Comparison of ENCODE assay signal across 13 cellular contexts in the genomic region with DNA sequence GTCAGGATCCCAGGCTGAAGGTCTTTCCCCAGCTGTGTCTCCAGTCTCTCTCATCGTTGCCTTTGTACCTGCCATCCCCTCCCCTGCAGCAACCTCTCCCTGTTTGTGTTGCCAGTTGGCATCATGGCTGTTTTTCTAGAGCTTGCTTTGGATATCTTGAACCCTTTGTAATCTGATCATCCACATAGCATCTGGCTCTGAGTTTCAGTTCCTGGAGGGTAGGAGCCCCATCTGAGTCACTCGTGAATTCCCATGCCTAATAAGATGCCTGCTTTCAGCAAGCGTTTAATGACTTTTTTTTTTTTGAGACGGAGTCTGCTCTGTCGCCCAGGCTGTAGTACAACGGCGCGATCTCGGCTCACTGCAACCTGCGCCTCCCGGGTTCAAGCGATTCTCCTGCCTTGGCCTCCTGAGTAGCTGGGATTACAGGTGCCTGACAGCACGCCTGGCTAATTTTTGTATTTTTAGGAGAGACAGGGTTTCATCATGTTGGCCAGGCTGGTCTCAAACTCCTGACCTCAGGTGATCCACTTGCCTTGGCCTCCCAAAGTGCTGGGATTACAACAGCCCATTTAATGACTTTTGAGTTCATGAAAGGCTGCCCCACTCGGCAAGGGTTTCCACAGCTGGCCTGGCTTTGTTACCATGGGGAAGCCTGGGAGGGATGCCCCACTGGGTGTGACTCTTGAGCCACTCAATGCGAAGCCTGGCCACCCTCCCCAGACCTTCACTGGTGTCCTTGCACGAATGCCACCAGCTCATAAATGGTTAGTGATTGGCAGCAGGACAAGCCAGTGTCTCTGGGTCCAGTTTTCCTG. TPM values are rescaled to one million over a fixed set of nuclear protein-coding genes. Genes with fewer than 3 reads are reported as not detected.
A peak's percentile ranks its signal among the peaks of the same experiment; 100 is the strongest.
DNase-seq lines count a peak whose midpoint lies in the region; ATAC-seq and TF ChIP-seq lines count a peak whose summit lies in the region.
"Had no signal": no experiment of that assay in that cellular context is flagged by ENCODE, and none has a peak within 500 bp of the region (broad histone marks: within the 10 kb centered on the region; RNA-seq: fewer than 3 reads in every experiment).

No MANE protein-coding gene starts in this region.

- CTCF ChIA-PET in SK-N-SH (lab: Yijun Ruan, JAX), result interaction anchor here (0.9 to 2.3 kb wide), 5 partner anchors 10 to 151 kb away, joined by 3 to 10 read pairs (median 3); no protein-coding TSS in a partner anchor

- intact Hi-C loops in right cardiac atrium (cut with DNase I), result no loop called here

- no peak for TF ChIP-seq RAD21 in SK-N-SH (IDR thresholded peaks at IDR 0.05; ENCODE audit: low read length)

- H2AFZ ChIP-seq in SK-N-SH (ENCODE audit: low read depth), result no peak overlapping the region

- ATAC-seq in right cardiac atrium (peak; percentile 51 to 60), GM19395 (IDR thresholded peaks at IDR 0.05; ENCODE audit: unreplicated experiment) (no peak)
- no peak for ATAC-seq in activated CD4-positive, CD25-positive, alpha-beta regulatory T cell treated with anti-CD3 and anti-CD28 coated beads, Interleukin-2, amount 50 U/mL, for 24 hours
- ATAC-seq: activated CD4-positive, alpha-beta T cell treated with anti-CD3 and anti-CD28 coated beads for 36 hours; gastroesophageal sphincter; K562 had no signal

- DNase-seq in HFF-Myc (ENCODE audit: extremely low read depth, low read depth), result peak; percentile 39
- DNase-seq in SK-N-SH, result no peak
- DNase-seq in right cardiac atrium, result no peak
- DNase-seq in nucleus accumbens (lab: John Stamatoyannopoulos, UW), result no peak
- no peak for DNase-seq in Kasumi-1 (lab: John Stamatoyannopoulos, UW)
- DNase-seq: activated CD4-positive, alpha-beta T cell treated with anti-CD3 and anti-CD28 coated beads for 36 hours; CD4-positive, alpha-beta memory T cell; left cardiac atrium had no signal

- no peaks in the 10 kb centered on the region for H3F3A ChIP-seq in SK-N-SH (replicated peaks; ENCODE audit: insufficient read depth)

- TF ChIP-seq EP300 in SK-N-SH (IDR thresholded peaks at IDR 0.05; ENCODE audit: borderline replicate concordance in 1 of 2, low read depth in 1 of 2, low read length in 1 of 2), result no peak

- H3K9me3 ChIP-seq in BLaER1 treated with 17β-estradiol and CSF1 and Interleukin-3, amounts not matched to agents 10 nM and 100 nM (replicated peaks in 1 of 11), result no peaks in the 10 kb centered on the region
- H3K9me3 ChIP-seq in SK-N-SH, result no peaks in the 10 kb centered on the region
- H3K9me3 ChIP-seq in right cardiac atrium (ENCODE audit: control insufficient read depth, low read length), result no peaks in the 10 kb centered on the region
- H3K9me3 ChIP-seq: gastroesophageal sphincter had no signal

- no peak overlapping the region for H3K4me3 ChIP-seq in BLaER1 treated with 17β-estradiol and CSF1 and Interleukin-3, amounts not matched to agents 10 nM and 100 nM
- H3K4me3 ChIP-seq in HFF-Myc (replicated peaks; ENCODE audit: low read depth, low read length) (no peak overlapping the region), SK-N-SH (ENCODE audit: low read depth in 2 of 2, low read length in 1 of 2) (no peak overlapping the region), right cardiac atrium (ENCODE audit: low read length) (no peak overlapping the region)
- H3K4me3 ChIP-seq: gastroesophageal sphincter, K562 had no signal

- H3K4me2 ChIP-seq in BLaER1 treated with 17β-estradiol and CSF1 and Interleukin-3, amounts not matched to agents 10 nM and 100 nM, result peak overlapping the region; percentile 3 to 66 (median 19); a peak in 15 of 22 replicates
- H3K4me2 ChIP-seq in SK-N-SH, result no peak overlapping the region

- POLR2A ChIA-PET in SK-N-SH (lab: Yijun Ruan, JAX), result no interaction called here

- peaks cover 41 to 72% (median 66%) of the 10 kb centered on the region in 10 experiments for H3K4me1 ChIP-seq in BLaER1 treated with 17β-estradiol and CSF1 and Interleukin-3, amounts not matched to agents 10 nM and 100 nM
- H3K4me1 ChIP-seq in SK-N-SH (ENCODE audit: control insufficient read depth in 1 of 2, insufficient read depth in 2 of 2, low read depth in 1 of 2, low read length in 1 of 2), result peaks cover 0 to 7% of the 10 kb centered on the region in 2 experiments; a peak in 1 of 4 replicates
- H3K4me1 ChIP-seq in right cardiac atrium (ENCODE audit: control insufficient read depth, insufficient read depth, low read length), result peaks cover 5% of the 10 kb centered on the region

- H3K79me2 ChIP-seq in SK-N-SH (ENCODE audit: insufficient read depth), result no peaks in the 10 kb centered on the region

- 78% methylated on average over 16 of the region's 16 CpGs for WGBS in SK-N-SH (ENCODE audit: low lambda C conversion rate)
- WGBS in right cardiac atrium, result 80% methylated on average over 16 of the region's 16 CpGs

- no peak overlapping the region for H3K27ac ChIP-seq in BLaER1 treated with 17β-estradiol and CSF1 and Interleukin-3, amounts not matched to agents 10 nM and 100 nM
- H3K27ac ChIP-seq in SK-N-SH (ENCODE audit: low read depth in 2 of 2, low read length in 1 of 2), result no peak overlapping the region
- H3K27ac ChIP-seq in right cardiac atrium (ENCODE audit: low read length), result no peak overlapping the region
- H3K27ac ChIP-seq: gastroesophageal sphincter had no signal

- H4K20me1 ChIP-seq in BLaER1 treated with 17β-estradiol and CSF1 and Interleukin-3, amounts not matched to agents 10 nM and 100 nM, result peaks cover 0 to 4% (median 0%) of the 10 kb centered on the region in 11 experiments; a peak in 4 of 22 replicates
- no peaks in the 10 kb centered on the region for H4K20me1 ChIP-seq in SK-N-SH (ENCODE audit: insufficient read depth)

- H3K9ac ChIP-seq in BLaER1 treated with 17β-estradiol and CSF1 and Interleukin-3, amounts not matched to agents 10 nM and 100 nM, result no peak overlapping the region
- H3K9ac ChIP-seq in SK-N-SH, result no peak overlapping the region

- H3K27me3 ChIP-seq in BLaER1 treated with 17β-estradiol and CSF1 and Interleukin-3, amounts not matched to agents 10 nM and 100 nM, result peaks cover 0 to 16% (median 0%) of the 10 kb centered on the region in 11 experiments; a peak in 3 of 22 replicates
- H3K27me3 ChIP-seq in SK-N-SH (ENCODE audit: insufficient read depth) (no peaks in the 10 kb centered on the region), right cardiac atrium (ENCODE audit: control insufficient read depth, insufficient read depth) (no peaks in the 10 kb centered on the region)
- H3K27me3 ChIP-seq: gastroesophageal sphincter had no signal

- TF ChIP-seq CTCF in HFF-Myc (IDR thresholded peaks at IDR 0.05; ENCODE audit: low read depth, low read length, missing control alignments), result no peak
- TF ChIP-seq CTCF in SK-N-SH (IDR thresholded peaks at IDR 0.05), result no peak

- no peaks in the 10 kb centered on the region for H3K36me3 ChIP-seq in BLaER1 treated with 17β-estradiol and CSF1 and Interleukin-3, amounts not matched to agents 10 nM and 100 nM
- H3K36me3 ChIP-seq in SK-N-SH (replicated peaks in 1 of 2; ENCODE audit: control insufficient read depth in 1 of 2, insufficient read depth in 2 of 2, low read length in 1 of 2), result no peaks in the 10 kb centered on the region
- H3K36me3 ChIP-seq: gastroesophageal sphincter had no signal

- no peaks in the 10 kb centered on the region for H3K9me2 ChIP-seq in SK-N-SH

TF ChIP-seq in SK-N-SH, 30 proteins besides CTCF, POLR2A, EP300 and RAD21 (continues in another document):
- TF ChIP-seq, protein P1, sequence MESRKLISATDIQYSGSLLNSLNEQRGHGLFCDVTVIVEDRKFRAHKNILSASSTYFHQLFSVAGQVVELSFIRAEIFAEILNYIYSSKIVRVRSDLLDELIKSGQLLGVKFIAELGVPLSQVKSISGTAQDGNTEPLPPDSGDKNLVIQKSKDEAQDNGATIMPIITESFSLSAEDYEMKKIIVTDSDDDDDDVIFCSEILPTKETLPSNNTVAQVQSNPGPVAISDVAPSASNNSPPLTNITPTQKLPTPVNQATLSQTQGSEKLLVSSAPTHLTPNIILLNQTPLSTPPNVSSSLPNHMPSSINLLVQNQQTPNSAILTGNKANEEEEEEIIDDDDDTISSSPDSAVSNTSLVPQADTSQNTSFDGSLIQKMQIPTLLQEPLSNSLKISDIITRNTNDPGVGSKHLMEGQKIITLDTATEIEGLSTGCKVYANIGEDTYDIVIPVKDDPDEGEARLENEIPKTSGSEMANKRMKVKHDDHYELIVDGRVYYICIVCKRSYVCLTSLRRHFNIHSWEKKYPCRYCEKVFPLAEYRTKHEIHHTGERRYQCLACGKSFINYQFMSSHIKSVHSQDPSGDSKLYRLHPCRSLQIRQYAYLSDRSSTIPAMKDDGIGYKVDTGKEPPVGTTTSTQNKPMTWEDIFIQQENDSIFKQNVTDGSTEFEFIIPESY (IDR thresholded peaks at IDR 0.05; ENCODE audit: borderline replicate concordance, low read depth), result no peak
- TF ChIP-seq, protein P2, sequence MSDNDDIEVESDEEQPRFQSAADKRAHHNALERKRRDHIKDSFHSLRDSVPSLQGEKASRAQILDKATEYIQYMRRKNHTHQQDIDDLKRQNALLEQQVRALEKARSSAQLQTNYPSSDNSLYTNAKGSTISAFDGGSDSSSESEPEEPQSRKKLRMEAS (IDR thresholded peaks at IDR 0.05; ENCODE audit: low read depth), result no peak
- no peak for TF ChIP-seq TAF1 (IDR thresholded peaks at IDR 0.05; ENCODE audit: borderline replicate concordance, low read depth, low read length)
- no peak for TF ChIP-seq EZH2phosphoT487 (IDR thresholded peaks at IDR 0.05; ENCODE audit: borderline replicate concordance, low read depth)
- no peak for TF ChIP-seq TEAD4 (IDR thresholded peaks at IDR 0.05; ENCODE audit: borderline replicate concordance, insufficient read depth)
- TF ChIP-seq NRF1 (IDR thresholded peaks at IDR 0.05; ENCODE audit: low read depth, low read length), result no peak
- no peak for TF ChIP-seq SIN3A (IDR thresholded peaks at IDR 0.05; ENCODE audit: borderline replicate concordance, low read depth, low read length)
- TF ChIP-seq POLR2AphosphoS5 (IDR thresholded peaks at IDR 0.05; ENCODE audit: low read depth, low read length), result no peak
- TF ChIP-seq, protein P3, sequence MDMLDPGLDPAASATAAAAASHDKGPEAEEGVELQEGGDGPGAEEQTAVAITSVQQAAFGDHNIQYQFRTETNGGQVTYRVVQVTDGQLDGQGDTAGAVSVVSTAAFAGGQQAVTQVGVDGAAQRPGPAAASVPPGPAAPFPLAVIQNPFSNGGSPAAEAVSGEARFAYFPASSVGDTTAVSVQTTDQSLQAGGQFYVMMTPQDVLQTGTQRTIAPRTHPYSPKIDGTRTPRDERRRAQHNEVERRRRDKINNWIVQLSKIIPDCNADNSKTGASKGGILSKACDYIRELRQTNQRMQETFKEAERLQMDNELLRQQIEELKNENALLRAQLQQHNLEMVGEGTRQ (IDR thresholded peaks at IDR 0.05; ENCODE audit: borderline replicate concordance, low read depth, low read length), result no peak
- peak; percentile 33; the same call in 1 of the 2 replicates for TF ChIP-seq FOSL2 (IDR thresholded peaks at IDR 0.05; ENCODE audit: borderline replicate concordance, low read depth)
- no peak for TF ChIP-seq MXI1 (IDR thresholded peaks at IDR 0.05; ENCODE audit: low read depth, low read length)

RNA-seq across cellular contexts. Expression of a gene that starts 11.9 kb away (rescaled TPM):
- polyA plus RNA-seq in SK-N-SH (2012; rRNA removed) (0.69 and 1.3 TPM in 2 replicates), right cardiac atrium (14.1 TPM)
- 0.33 and 0.68 TPM in 2 replicates for polyA plus RNA-seq in SK-N-SH (2012; cell fraction: cytosol; rRNA removed)
- 0.51 and 0.93 TPM in 2 replicates for polyA plus RNA-seq in SK-N-SH (2012; cell fraction: nucleus; rRNA removed)
- total RNA-seq in right cardiac atrium, result 10 to 100 TPM; 10.1 to 32.1 (median 15.9) TPM
- total RNA-seq: activated CD4-positive, alpha-beta T cell treated with anti-CD3 and anti-CD28 coated beads for 36 hours; CD4-positive, alpha-beta memory T cell had no signal
- polyA plus RNA-seq: CD4-positive, alpha-beta memory T cell had no signal

Comparison
In these comparisons a context has a peak if more than half of its experiments do, and no peak if none do; other contexts are left out.
1. ATAC-seq: peak in right cardiac atrium (2 of 2); none in GM19395 (single experiment) and activated CD4-positive, CD25-positive, alpha-beta regulatory T cell treated with anti-CD3 and anti-CD28 coated beads, Interleukin-2, amount 50 U/mL, for 24 hours (0 of 2).